ENCODE assay signal across 1 cellular context in genomic region chr6:79949235-79949634, GRCh38.
TF ChIP-seq lines count a peak whose summit lies in the region.

No MANE protein-coding gene starts in this region.

TF ChIP-seq in K562, 482 proteins besides CTCF, POLR2A, EP300 and RAD21 (continued from another document):
- no peak for TF ChIP-seq USF2 (CRISPR knock-in tag; IDR thresholded peaks at IDR 0.05)
- TF ChIP-seq TRIM28 (IDR thresholded peaks at IDR 0.05): no peak
- TF ChIP-seq FOXA3 (CRISPR knock-in tag; conservative IDR thresholded peaks at IDR 0.05 in 1 of 2, IDR thresholded peaks at IDR 0.05 in 1 of 2): no peak
- TF ChIP-seq ARID1B (IDR thresholded peaks at IDR 0.05): no peak
- peak; percentile 83 for TF ChIP-seq ESRRA (IDR thresholded peaks at IDR 0.05; ENCODE audit: borderline replicate concordance, low read depth)
- no peak for TF ChIP-seq PKNOX1 (IDR thresholded peaks at IDR 0.05)
- TF ChIP-seq ZBTB7A (IDR thresholded peaks at IDR 0.05; ENCODE audit: borderline replicate concordance, control insufficient read depth, low read depth, low read length): no peak
- TF ChIP-seq MED1 (CRISPR knock-in tag; IDR thresholded peaks at IDR 0.05; ENCODE audit: borderline replicate concordance): no peak
- TF ChIP-seq DEAF1 (CRISPR knock-in tag; IDR thresholded peaks at IDR 0.05): peak; percentile 32; the same call in 1 of the 2 replicates
- TF ChIP-seq TFAP4 (CRISPR knock-in tag; IDR thresholded peaks at IDR 0.05; ENCODE audit: borderline replicate concordance): no peak
- TF ChIP-seq ZNF785 (CRISPR knock-in tag; IDR thresholded peaks at IDR 0.05): no peak
- TF ChIP-seq TEAD4 (IDR thresholded peaks at IDR 0.05; ENCODE audit: low read length): peak; percentile 38; the same call in 1 of the 2 replicates
- no peak for TF ChIP-seq TEAD4 (CRISPR knock-in tag; IDR thresholded peaks at IDR 0.05; ENCODE audit: borderline replicate concordance)
- no peak for TF ChIP-seq ZNF707 (CRISPR knock-in tag; conservative IDR thresholded peaks at IDR 0.05)
- no peak for TF ChIP-seq HNRNPUL1 (IDR thresholded peaks at IDR 0.05; ENCODE audit: low read length)
- TF ChIP-seq HIVEP1 (CRISPR knock-in tag; IDR thresholded peaks at IDR 0.05): no peak
- 0 out of 2 replicates have a peak, but pooled peaks have one; percentile 15 for TF ChIP-seq CC2D1A (IDR thresholded peaks at IDR 0.05)
- no peak for TF ChIP-seq GATAD2B (IDR thresholded peaks at IDR 0.05; ENCODE audit: borderline replicate concordance)
- no peak for TF ChIP-seq CBX3 (IDR thresholded peaks at IDR 0.05; ENCODE audit: borderline replicate concordance in 1 of 2, low read length in 2 of 2)
- peak; percentile 54; the same call in 1 of the 2 replicates for TF ChIP-seq GATA2 (CRISPR knock-in tag; IDR thresholded peaks at IDR 0.05)
- TF ChIP-seq YY1 (IDR thresholded peaks at IDR 0.05; ENCODE audit: borderline replicate concordance in 1 of 3, control insufficient read depth in 1 of 3, extremely low read depth in 1 of 3, insufficient read depth in 3 of 3, insufficient read length in 1 of 3, insufficient replicate concordance in 2 of 3, low read depth in 1 of 3, low read length in 2 of 3): peak in 1 of 3 experiments; percentile 22
- no peak for TF ChIP-seq COPS2 (conservative IDR thresholded peaks at IDR 0.05)
- TF ChIP-seq ARID2 (IDR thresholded peaks at IDR 0.05): 0 out of 2 replicates have a peak, but pooled peaks have one; percentile 14
- TF ChIP-seq ZNF263 (CRISPR knock-in tag; IDR thresholded peaks at IDR 0.05; ENCODE audit: borderline replicate concordance): no peak
- TF ChIP-seq MGA (IDR thresholded peaks at IDR 0.05): no peak
- no peak for TF ChIP-seq HMG20A (CRISPR knock-in tag; conservative IDR thresholded peaks at IDR 0.05)
